Comparison of ENCODE assay signal across 16 cellular contexts in the genomic region with DNA sequence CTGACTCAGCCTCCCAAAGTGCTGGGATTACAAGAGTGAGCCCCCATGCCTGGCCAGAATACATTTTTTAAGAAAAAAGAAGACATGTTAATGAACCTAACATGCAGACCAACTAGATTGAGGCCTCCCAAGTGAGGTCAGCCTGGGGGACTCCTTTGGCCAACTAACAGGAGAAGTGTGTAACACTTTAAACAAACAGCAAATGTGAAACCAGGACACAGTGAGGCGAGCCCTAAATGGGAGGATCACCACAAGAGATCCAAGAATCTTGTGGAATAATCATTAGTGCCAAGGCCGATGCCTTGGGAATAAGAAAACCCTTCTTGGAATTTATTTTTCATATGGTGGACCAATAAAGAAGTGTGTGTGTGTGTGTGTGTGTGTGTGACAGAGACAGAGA.
DNase-seq lines count a peak whose midpoint lies in the region; ATAC-seq, FAIRE-seq and TF ChIP-seq lines count a peak whose summit lies in the region.
"Had no signal": no experiment of that assay in that cellular context is flagged by ENCODE, and none has a peak within 500 bp of the region (broad histone marks: within the 10 kb centered on the region; RNA-seq: fewer than 3 reads in every experiment).

No MANE protein-coding gene starts in this region.

- FAIRE-seq in astrocyte (lab: Jason Lieb, UNC) (no peak), D721Med (lab: Jason Lieb, UNC) (no peak)

- POLR2A ChIA-PET in CD4-positive, alpha-beta memory T cell (lab: Charles Lee; ENCODE audit: partially characterized antibody) = interaction anchor here (1.4 kb wide), 1 partner anchor 73 kb away, joined by 4 read pairs; no protein-coding TSS in a partner anchor

- no peak overlapping the region for H3K4me3 ChIP-seq in CD4-positive, alpha-beta memory T cell (ENCODE audit: low read length in 2 of 2)
- H3K4me3 ChIP-seq in astrocyte (ENCODE audit: insufficient read depth, low read depth, low read length) (no peak overlapping the region), right atrium auricular region (no peak overlapping the region), skin epidermis (no peak overlapping the region)

- H3K4me3 Mint-ChIP-seq in CD4-positive, alpha-beta memory T cell = no peak overlapping the region
- no peak overlapping the region for H3K4me3 Mint-ChIP-seq in astrocyte (ENCODE audit: unreplicated experiment)
- H3K4me3 Mint-ChIP-seq: neural crest cell had no signal

- CTCF ChIA-PET in CD4-positive, alpha-beta memory T cell (lab: Charles Lee; ENCODE audit: partially characterized antibody) = no interaction called here

- peak overlapping the region in 4 of 7 donors; percentile 14 to 53 (median 31) for H3K27ac Mint-ChIP-seq in CD4-positive, alpha-beta memory T cell
- peak overlapping the region; percentile 26 for H3K27ac Mint-ChIP-seq in astrocyte (ENCODE audit: unreplicated experiment)

- intact Hi-C loops in CD4-positive, alpha-beta memory T cell (cut with micrococcal nuclease) = no loop called here

- no peaks in the 10 kb centered on the region for H3K36me3 Mint-ChIP-seq in CD4-positive, alpha-beta memory T cell
- peaks cover 7% of the 10 kb centered on the region for H3K36me3 Mint-ChIP-seq in astrocyte (ENCODE audit: low read depth, unreplicated experiment)

- H3K27me3 Mint-ChIP-seq in CD4-positive, alpha-beta memory T cell = no peaks in the 10 kb centered on the region
- H3K27me3 Mint-ChIP-seq in astrocyte (ENCODE audit: low read depth, unreplicated experiment) = no peaks in the 10 kb centered on the region

- no peaks in the 10 kb centered on the region for H3K4me1 ChIP-seq in CD4-positive, alpha-beta memory T cell (ENCODE audit: insufficient read depth, low read length)
- H3K4me1 ChIP-seq in astrocyte (ENCODE audit: insufficient read depth, low read length) = peaks cover 35% of the 10 kb centered on the region
- H3K4me1 ChIP-seq in right atrium auricular region = peaks cover 0 to 30% of the 10 kb centered on the region in 2 donors

- H3K4me1 Mint-ChIP-seq in CD4-positive, alpha-beta memory T cell = peaks cover 20 to 62% (median 42%) of the 10 kb centered on the region in 4 donors
- peaks cover 49% of the 10 kb centered on the region for H3K4me1 Mint-ChIP-seq in astrocyte (ENCODE audit: low read depth, unreplicated experiment)

- peaks cover 34% of the 10 kb centered on the region for H3K79me2 ChIP-seq in astrocyte (ENCODE audit: insufficient read depth, low read length)

- no peak overlapping the region for H2AFZ ChIP-seq in astrocyte (ENCODE audit: low read depth, low read length)

- H4K20me1 ChIP-seq in astrocyte (ENCODE audit: insufficient read depth, low read length) = peaks cover 8% of the 10 kb centered on the region

- no peak overlapping the region for H3K27ac ChIP-seq in CD4-positive, alpha-beta memory T cell (ENCODE audit: low read depth, low read length)
- H3K27ac ChIP-seq in astrocyte (ENCODE audit: low read depth, low read length) (peak overlapping the region; percentile 69), right atrium auricular region (peak overlapping the region; percentile 29 to 82), skin epidermis (peak overlapping the region in 13 of 21 experiments; percentile 16 to 81 (median 58))

- H3K9me3 Mint-ChIP-seq in CD4-positive, alpha-beta memory T cell = no peaks in the 10 kb centered on the region
- H3K9me3 Mint-ChIP-seq in astrocyte (ENCODE audit: unreplicated experiment) = peaks cover 3% of the 10 kb centered on the region
- H3K9me3 Mint-ChIP-seq: neural crest cell had no signal

- no peaks in the 10 kb centered on the region for H3K9me3 ChIP-seq in CD4-positive, alpha-beta memory T cell (ENCODE audit: control insufficient read depth in 1 of 2, low read length in 2 of 2)
- H3K9me3 ChIP-seq in astrocyte (ENCODE audit: insufficient read depth, low read depth, low read length) = no peaks in the 10 kb centered on the region
- H3K9me3 ChIP-seq in right atrium auricular region = no peaks in the 10 kb centered on the region

- TF ChIP-seq CTCF in astrocyte (IDR thresholded peaks at IDR 0.05; ENCODE audit: insufficient read depth, low read depth, low read length) (no peak), right atrium auricular region (IDR thresholded peaks at IDR 0.05) (no peak), D721Med (IDR thresholded peaks at IDR 0.05; ENCODE audit: insufficient read depth, missing control alignments) (no peak)

- no peak overlapping the region for H3K4me2 ChIP-seq in astrocyte (ENCODE audit: low read length)

- H3K27me3 ChIP-seq in CD4-positive, alpha-beta memory T cell (ENCODE audit: insufficient read depth, low read length) = no peaks in the 10 kb centered on the region
- no peaks in the 10 kb centered on the region for H3K27me3 ChIP-seq in astrocyte (ENCODE audit: insufficient read depth, low read length)
- no peaks in the 10 kb centered on the region for H3K27me3 ChIP-seq in right atrium auricular region

- ATAC-seq in GM19397 (IDR thresholded peaks at IDR 0.05; ENCODE audit: unreplicated experiment) (no peak), GM21526 (IDR thresholded peaks at IDR 0.05; ENCODE audit: low FRiP score, unreplicated experiment) (no peak)
- ATAC-seq: esophagus mucosa, HCT116 had no signal

- no peak overlapping the region for H3K9ac ChIP-seq in astrocyte (ENCODE audit: low read length)

- no peaks in the 10 kb centered on the region for H3K36me3 ChIP-seq in CD4-positive, alpha-beta memory T cell (ENCODE audit: insufficient read depth, low read length)
- H3K36me3 ChIP-seq in astrocyte (ENCODE audit: insufficient read depth, low read length) (no peaks in the 10 kb centered on the region), right atrium auricular region (no peaks in the 10 kb centered on the region)

- no peak for DNase-seq in CD4-positive, alpha-beta memory T cell
- no peak for DNase-seq in astrocyte (ENCODE audit: low read depth)
- DNase-seq in right atrium auricular region (ENCODE audit: low spot score) = no peak
- no peak for DNase-seq in NCI-H446 treated with DMSO at 0.1 percent for 48 hours (lab: John Stamatoyannopoulos, UW)
- DNase-seq in D721Med (ENCODE audit: insufficient read length, low spot score) = no peak
- DNase-seq: activated CD8-positive, alpha-beta memory T cell treated with anti-CD3 and anti-CD28 coated beads, Interleukin-2, amount 50 U/mL, for 4 hours; amniotic stem cell; dermis blood vessel endothelial cell; DND-41; NCI-H2107 had no signal
